Comparison of ENCODE assay signal across 8 cellular contexts in genomic region chr14:50532502-50533313, GRCh38. TPM values are rescaled to one million over a fixed set of nuclear protein-coding genes. Genes with fewer than 3 reads are reported as not detected.
DNase-seq lines count a peak whose midpoint lies in the region; ATAC-seq and TF ChIP-seq lines count a peak whose summit lies in the region.

Gene MAP4K5, minus strand, starts transcription at chr14:50532569. Its CDS starts 520 bp downstream, at chr14:50532049.

- peak within 1 kb of the TSS; percentile 95 for H3K9ac ChIP-seq in OCI-LY1 (ENCODE audit: low read length)

- no peaks in the 10 kb centered on the region for H3K9me3 ChIP-seq in OCI-LY1 (ENCODE audit: low read length)

- DNase-seq in DMS153 (lab: John Stamatoyannopoulos, UW), result peak; percentile 78
- peak; percentile 62 for DNase-seq in HuH-7.5 (ENCODE audit: low spot score)
- peak; percentile 81 for DNase-seq in activated T-cell treated with anti-CD3 and anti-CD28 coated beads for 4 hours
- peak; percentile 40 for DNase-seq in epithelial cell of prostate (ENCODE audit: low read depth, low spot score)
- DNase-seq in mucosa of gallbladder (ENCODE audit: low spot score), result peak; percentile 92
- peak; percentile 88 for DNase-seq in stimulated activated CD8-positive, alpha-beta memory T cell treated with anti-CD3 and anti-CD28 coated beads, Interleukin-4, amount 100 ng/mL, for 24 hours (ENCODE audit: low read depth)

- H3F3A ChIP-seq in OCI-LY1 (ENCODE audit: insufficient read depth, low read length), result no peaks in the 10 kb centered on the region

- peak within 1 kb of the TSS; percentile 32; the same call in 1 of the 2 replicates for H2AFZ ChIP-seq in OCI-LY1 (ENCODE audit: low read length)

- peak within 1 kb of the TSS; percentile 78 for H3K4me3 ChIP-seq in OCI-LY1 (ENCODE audit: low read depth, low read length, poor library complexity, severe bottlenecking)

- H3K27ac ChIP-seq in OCI-LY1 (ENCODE audit: low read depth, low read length, poor library complexity, severe bottlenecking) (peak within 1 kb of the TSS; percentile 61), epithelial cell of prostate (peak within 1 kb of the TSS; percentile 72)

- H3K36me3 ChIP-seq in OCI-LY1 (ENCODE audit: insufficient read depth, low read length), result peaks cover 5% of the 10 kb centered on the region; the same call in 1 of the 2 replicates

- peak; percentile 82 for TF ChIP-seq CTCF in OCI-LY1 (IDR thresholded peaks at IDR 0.05; ENCODE audit: low read length)

- peak within 1 kb of the TSS; percentile 99 for H3K4me2 ChIP-seq in OCI-LY1 (ENCODE audit: low read length)

- H3K4me1 ChIP-seq in OCI-LY1 (ENCODE audit: insufficient read depth, low read length, severe bottlenecking), result peaks cover 52% of the 10 kb centered on the region

- no peaks in the 10 kb centered on the region for H4K20me1 ChIP-seq in OCI-LY1 (ENCODE audit: insufficient read depth, low read length)

- no peaks in the 10 kb centered on the region for H3K9me2 ChIP-seq in OCI-LY1 (ENCODE audit: low read depth, low read length)

- H3K79me2 ChIP-seq in OCI-LY1 (ENCODE audit: insufficient read depth, low read length), result peaks cover 44% of the 10 kb centered on the region

- ATAC-seq in GM21526 (IDR thresholded peaks at IDR 0.05; ENCODE audit: low FRiP score, unreplicated experiment), result peak; percentile 92

- no peaks in the 10 kb centered on the region for H3K27me3 ChIP-seq in OCI-LY1 (ENCODE audit: insufficient read depth, low read length)

RNA-seq across cellular contexts. Expression of gene MAP4K5, which starts in this region (rescaled TPM):
- 50.9 TPM for total RNA-seq in mucosa of gallbladder

Comparison
In these comparisons a context has a peak if more than half of its experiments do, and no peak if none do; other contexts are left out.
1. Peak in every context shown above with its lines: DNase-seq, ATAC-seq, H3K4me3 ChIP-seq and H3K27ac ChIP-seq.
2. DNase-seq: peak in every context shown above with its lines; median percentile 92 in mucosa of gallbladder; 88 in stimulated activated CD8-positive, alpha-beta memory T cell treated with anti-CD3 and anti-CD28 coated beads, Interleukin-4, amount 100 ng/mL, for 24 hours; 81 in activated T-cell treated with anti-CD3 and anti-CD28 coated beads for 4 hours; 78 in DMS153; 62 in HuH-7.5; 40 in epithelial cell of prostate.